12 cellular contexts compared by ENCODE assay signal in the genomic region with DNA sequence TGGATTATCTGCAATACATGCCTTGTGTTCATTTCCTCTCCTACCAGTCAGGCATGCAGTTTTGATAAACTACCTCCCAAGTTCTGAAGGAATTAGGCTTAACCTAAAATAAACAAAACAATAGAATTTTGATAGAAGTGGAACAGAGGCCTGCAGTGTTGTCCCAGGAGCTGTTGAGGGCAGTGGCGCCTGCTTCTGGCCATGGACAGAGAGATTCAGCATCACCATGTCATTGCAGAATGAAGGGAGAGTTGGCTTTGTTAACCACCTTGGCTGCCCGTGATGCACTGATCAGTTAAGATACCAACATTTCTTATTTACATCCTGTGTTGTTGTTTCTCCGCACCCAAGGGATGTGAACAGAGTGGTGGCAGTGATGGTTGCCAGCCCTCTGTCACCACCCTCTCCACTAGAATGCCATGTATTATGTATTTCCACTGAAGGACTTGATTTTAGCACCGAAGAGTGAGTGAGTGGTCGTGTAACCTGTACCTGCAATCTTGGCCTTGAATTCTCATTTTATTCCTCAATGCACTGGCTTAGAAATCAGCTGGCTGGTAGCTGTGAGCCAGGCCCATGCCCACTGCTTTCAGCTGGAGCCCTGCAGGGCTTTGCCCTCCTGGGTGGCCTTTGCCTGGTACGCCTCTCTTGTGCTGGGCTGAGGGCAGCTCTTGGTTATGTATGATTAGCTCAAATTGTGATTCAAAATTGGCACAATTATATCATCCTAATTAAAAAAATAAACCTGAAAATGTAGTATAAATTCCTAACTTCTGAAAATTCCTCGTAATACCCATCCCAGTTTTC. TPM values are rescaled to one million over a fixed set of nuclear protein-coding genes. Genes with fewer than 3 reads are reported as not detected.
DNase-seq lines count a peak whose midpoint lies in the region; ATAC-seq, FAIRE-seq and TF ChIP-seq lines count a peak whose summit lies in the region.
"Had no signal": no experiment of that assay in that cellular context is flagged by ENCODE, and none has a peak within 500 bp of the region (broad histone marks: within the 10 kb centered on the region; RNA-seq: fewer than 3 reads in every experiment).

No MANE protein-coding gene starts in this region.

- no peaks in the 10 kb centered on the region for H3K9me2 ChIP-seq in SU-DHL-6 (replicated peaks; ENCODE audit: insufficient read depth, low read length)

- no peak for TF ChIP-seq POLR2A in endothelial cell of umbilical vein (IDR thresholded peaks at IDR 0.05; ENCODE audit: low read depth, low read length)

- H3K27ac ChIP-seq in right atrium auricular region = peak overlapping the region in 1 of 2 donors; percentile 41
- H3K27ac ChIP-seq in SU-DHL-6 (ENCODE audit: low read depth, low read length) = peak overlapping the region; percentile 99
- H3K27ac ChIP-seq in endothelial cell of umbilical vein (ENCODE audit: insufficient read depth, low read depth, low read length) = no peak overlapping the region
- H3K27ac ChIP-seq: coronary artery had no signal

- CTCF ChIA-PET in endothelial cell of umbilical vein (lab: Charles Lee) = interaction anchor here (1.4 kb wide), 1 partner anchor 249 kb away, joined by 4 read pairs; no protein-coding TSS in a partner anchor

- peak; percentile 81 for ATAC-seq in Right ventricle myocardium superior (ENCODE audit: poor library complexity)
- ATAC-seq: activated naive CD4-positive, alpha-beta T cell treated with anti-CD3 and anti-CD28 coated beads, Interleukin-2, amount 50 U/mL, for 72 hours had no signal

- no TSS peak for BruUV-seq in endothelial cell of umbilical vein (replicated peaks; lab: Mats Ljungman, UMichigan)

- peak overlapping the region; percentile 5 for H3K4me2 ChIP-seq in SU-DHL-6 (ENCODE audit: low read depth, low read length, poor library complexity, severe bottlenecking)
- H3K4me2 ChIP-seq in endothelial cell of umbilical vein (ENCODE audit: insufficient read depth, low read length) = no peak overlapping the region

- no peak overlapping the region for H2AFZ ChIP-seq in SU-DHL-6 (ENCODE audit: low read depth, low read length, severe bottlenecking)
- no peak overlapping the region for H2AFZ ChIP-seq in endothelial cell of umbilical vein (ENCODE audit: low read depth, low read length)

- no peaks in the 10 kb centered on the region for H3K9me3 ChIP-seq in right atrium auricular region
- H3K9me3 ChIP-seq in SU-DHL-6 (ENCODE audit: insufficient read depth, low read length) = no peaks in the 10 kb centered on the region
- no peaks in the 10 kb centered on the region for H3K9me3 ChIP-seq in endothelial cell of umbilical vein (replicated peaks; ENCODE audit: control insufficient read depth, insufficient read depth, low read length)

- FAIRE-seq in endothelial cell of umbilical vein (lab: Jason Lieb, UNC) = no peak
- FAIRE-seq: kidney had no signal

- dilution Hi-C loops in endothelial cell of umbilical vein (cut with MboI; ENCODE audit: extremely low pct_ligation_motif_present, low sequenced_read_pairs) = no loop called here

- H4K20me1 ChIP-seq in SU-DHL-6 (ENCODE audit: low read depth, low read length) = no peaks in the 10 kb centered on the region
- no peaks in the 10 kb centered on the region for H4K20me1 ChIP-seq in endothelial cell of umbilical vein (replicated peaks; ENCODE audit: control insufficient read depth, extremely low read depth, insufficient read depth, low read length)

- H3F3A ChIP-seq in SU-DHL-6 (ENCODE audit: insufficient read depth) = peaks cover 56% of the 10 kb centered on the region

- peaks cover 37% of the 10 kb centered on the region; the same call in 1 of the 2 replicates for H3K79me2 ChIP-seq in SU-DHL-6 (ENCODE audit: insufficient read depth, low read length)
- H3K79me2 ChIP-seq in endothelial cell of umbilical vein (ENCODE audit: control insufficient read depth, insufficient read depth, low read length) = no peaks in the 10 kb centered on the region

- POLR2A ChIA-PET in endothelial cell of umbilical vein (lab: Charles Lee) = no interaction called here

- TF ChIP-seq CTCF in right atrium auricular region (IDR thresholded peaks at IDR 0.05) (peak in 1 of 2 donors; percentile 47), SU-DHL-6 (IDR thresholded peaks at IDR 0.05; ENCODE audit: insufficient read depth, low read length, poor library complexity, severe bottlenecking) (no peak), endothelial cell of umbilical vein (IDR thresholded peaks at IDR 0.05; ENCODE audit: extremely low read depth in 1 of 2, insufficient read depth in 1 of 2, low read depth in 1 of 2, low read length in 2 of 2) (peak; percentile 15), retinal pigment epithelial cell (conservative IDR thresholded peaks at IDR 0.05; ENCODE audit: low read depth, low read length) (peak; percentile 18)

- peaks cover 0 to 14% of the 10 kb centered on the region in 2 donors for H3K4me1 ChIP-seq in right atrium auricular region
- peaks cover 14% of the 10 kb centered on the region for H3K4me1 ChIP-seq in endothelial cell of umbilical vein (ENCODE audit: control insufficient read depth, extremely low read depth, insufficient read depth, low read length)

- H3K4me3 ChIP-seq in right atrium auricular region = no peak overlapping the region
- no peak overlapping the region for H3K4me3 ChIP-seq in SU-DHL-6 (ENCODE audit: insufficient read depth, low read length, poor library complexity, severe bottlenecking)
- no peak overlapping the region for H3K4me3 ChIP-seq in endothelial cell of umbilical vein (replicated peaks in 1 of 3; ENCODE audit: insufficient read depth in 1 of 3, low read depth in 1 of 3, low read length in 3 of 3)
- H3K4me3 ChIP-seq in retinal pigment epithelial cell (ENCODE audit: low read length) = no peak overlapping the region
- H3K4me3 ChIP-seq: coronary artery had no signal

- H3K9me1 ChIP-seq in endothelial cell of umbilical vein (replicated peaks; ENCODE audit: control insufficient read depth, extremely low read depth, insufficient read depth, low read length) = no peaks in the 10 kb centered on the region

- no peak overlapping the region for H3K9ac ChIP-seq in SU-DHL-6 (ENCODE audit: low read length)
- H3K9ac ChIP-seq in endothelial cell of umbilical vein (replicated peaks; ENCODE audit: extremely low read depth, insufficient read depth, low read length) = no peak overlapping the region

- no peaks in the 10 kb centered on the region for H3K36me3 ChIP-seq in right atrium auricular region
- H3K36me3 ChIP-seq in SU-DHL-6 (ENCODE audit: low read length) = peaks cover 7% of the 10 kb centered on the region
- no peaks in the 10 kb centered on the region for H3K36me3 ChIP-seq in endothelial cell of umbilical vein (ENCODE audit: control insufficient read depth in 2 of 2, extremely low read depth in 1 of 2, insufficient read depth in 2 of 2, low read length in 2 of 2)

- intact Hi-C loops in Right ventricle myocardium superior (cut with DNase I) (no loop called here), endothelial cell of umbilical vein (cut with micrococcal nuclease) (no loop called here)

- DNase-seq in Right ventricle myocardium superior (no peak), right atrium auricular region (ENCODE audit: low spot score) (no peak), endothelial cell of umbilical vein (ENCODE audit: low read depth, low spot score) (peak; percentile 11), retinal pigment epithelial cell (ENCODE audit: low read depth) (no peak), NCI-H446 (lab: John Stamatoyannopoulos, UW) (no peak), NCI-H524 treated with DMSO at 0.1 percent for 48 hours (lab: John Stamatoyannopoulos, UW) (no peak), SKM-1 (lab: John Stamatoyannopoulos, UW; ENCODE audit: unreplicated experiment) (no peak)
- DNase-seq: activated CD8-positive, alpha-beta memory T cell treated with anti-CD3 and anti-CD28 coated beads for 24 hours; kidney had no signal

- H3K27me3 ChIP-seq in right atrium auricular region (no peaks in the 10 kb centered on the region), SU-DHL-6 (ENCODE audit: low read length) (no peaks in the 10 kb centered on the region), endothelial cell of umbilical vein (ENCODE audit: control insufficient read depth in 2 of 2, insufficient read depth in 2 of 2, low read length in 2 of 2) (no peaks in the 10 kb centered on the region)

TF ChIP-seq in endothelial cell of umbilical vein, 7 proteins besides CTCF, POLR2A, EP300 and RAD21:
- no peak for TF ChIP-seq POLR2AphosphoS5 (IDR thresholded peaks at IDR 0.05; ENCODE audit: insufficient read depth, low read depth, low read length)
- TF ChIP-seq, protein P1, sequence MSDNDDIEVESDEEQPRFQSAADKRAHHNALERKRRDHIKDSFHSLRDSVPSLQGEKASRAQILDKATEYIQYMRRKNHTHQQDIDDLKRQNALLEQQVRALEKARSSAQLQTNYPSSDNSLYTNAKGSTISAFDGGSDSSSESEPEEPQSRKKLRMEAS (IDR thresholded peaks at IDR 0.05; ENCODE audit: insufficient read depth, insufficient read length) = no peak
- TF ChIP-seq MYC (IDR thresholded peaks at IDR 0.05; ENCODE audit: low read depth, low read length) = no peak
- TF ChIP-seq GATA2 (IDR thresholded peaks at IDR 0.05; ENCODE audit: insufficient read depth, insufficient read length, low read depth, low read length) = no peak
- no peak for TF ChIP-seq FOS (IDR thresholded peaks at IDR 0.05; ENCODE audit: borderline replicate concordance, insufficient read depth, low read length)
- no peak for TF ChIP-seq EZH2 (IDR thresholded peaks at IDR 0.05; ENCODE audit: borderline replicate concordance, low read depth, low read length, severe bottlenecking)
- TF ChIP-seq JUN (IDR thresholded peaks at IDR 0.05; ENCODE audit: borderline replicate concordance, insufficient read depth, insufficient read length, low read depth) = no peak

RNA-seq across cellular contexts. Expression of a gene that starts 56.5 kb away (rescaled TPM):
- total RNA-seq in Right ventricle myocardium superior (7.4 TPM), right atrium auricular region (1 to 10 TPM; 4.7 to 9.6 TPM), endothelial cell of umbilical vein (4.7 and 5.1 TPM in 2 replicates)
- 6.3 and 6.7 TPM in 2 replicates for polyA plus RNA-seq in endothelial cell of umbilical vein
- polyA plus RNA-seq in endothelial cell of umbilical vein (2011; cell fraction: cytosol; rRNA removed) = 6.3 and 7.6 TPM in 2 replicates
- 3.6 and 3.8 TPM in 2 replicates for polyA plus RNA-seq in endothelial cell of umbilical vein (2011; cell fraction: nucleus; rRNA removed)
- 3.6 and 5.3 TPM in 2 replicates for polyA plus RNA-seq in endothelial cell of umbilical vein (2012)
- polyA minus RNA-seq in endothelial cell of umbilical vein = 4.3 and 4.4 TPM in 2 replicates
- not detected for polyA minus RNA-seq in endothelial cell of umbilical vein (2011; cell fraction: cytosol; rRNA and poly(A)+ RNA removed)
- 2.5 and 2.6 TPM in 2 replicates for polyA minus RNA-seq in endothelial cell of umbilical vein (2011; cell fraction: nucleus; rRNA and poly(A)+ RNA removed)
